ENCODE assay signal across 26 cellular contexts in genomic region chr12:77438639-77439038, GRCh38.
"Had no signal": no experiment of that assay in that cellular context is flagged by ENCODE, and none has a peak within 500 bp of the region (broad histone marks: within the 10 kb centered on the region; RNA-seq: fewer than 3 reads in every experiment).

No MANE protein-coding gene starts in this region.

- H3K4me1 ChIP-seq: colonic mucosa, esophagus squamous epithelium, gastrocnemius medialis, left lung, lower lobe of right lung had no signal

- H3K27me3 ChIP-seq: colonic mucosa, esophagus squamous epithelium, gastrocnemius medialis, heart right ventricle, left lung had no signal

- H3K36me3 ChIP-seq: colonic mucosa, esophagus squamous epithelium, gastrocnemius medialis, heart right ventricle, left lung, lower lobe of right lung had no signal

- H3K27ac ChIP-seq: colonic mucosa, epithelial cell of prostate, esophagus squamous epithelium, gastrocnemius medialis, heart right ventricle, left lung, lower lobe of right lung had no signal

- FAIRE-seq: endometrium, islet of Langerhans, keratinocyte had no signal

- DNase-seq: colonic mucosa; cortex of kidney; effector CD8-positive, alpha-beta T cell; effector memory CD8-positive, alpha-beta T cell; endodermal cell; erythroblast; esophagus squamous epithelium; foreskin fibroblast; foreskin melanocyte; gastrocnemius medialis; glutamatergic neuron; head of caudate nucleus; heart right ventricle; hippocampal formation; left cardiac atrium; left lung; left ventricle myocardium superior; lower lobe of right lung; mesenchymal stem cell; mucosa of descending colon; naive B cell had no signal

- H3K4me3 ChIP-seq: colonic mucosa, esophagus squamous epithelium, gastrocnemius medialis, heart right ventricle, left lung, lower lobe of right lung, mucosa of descending colon had no signal

- ATAC-seq: effector memory CD8-positive, alpha-beta T cell; esophagus mucosa; gastrocnemius medialis; heart right ventricle; left cardiac atrium; left lung; left ventricle myocardium superior; lower lobe of right lung; mucosa of descending colon had no signal

- H3K9me3 ChIP-seq: colonic mucosa, esophagus squamous epithelium, gastrocnemius medialis, heart right ventricle, left lung, lower lobe of right lung, mucosa of descending colon had no signal
